ENCODE assay signal across 1 cellular context in the genomic region with DNA sequence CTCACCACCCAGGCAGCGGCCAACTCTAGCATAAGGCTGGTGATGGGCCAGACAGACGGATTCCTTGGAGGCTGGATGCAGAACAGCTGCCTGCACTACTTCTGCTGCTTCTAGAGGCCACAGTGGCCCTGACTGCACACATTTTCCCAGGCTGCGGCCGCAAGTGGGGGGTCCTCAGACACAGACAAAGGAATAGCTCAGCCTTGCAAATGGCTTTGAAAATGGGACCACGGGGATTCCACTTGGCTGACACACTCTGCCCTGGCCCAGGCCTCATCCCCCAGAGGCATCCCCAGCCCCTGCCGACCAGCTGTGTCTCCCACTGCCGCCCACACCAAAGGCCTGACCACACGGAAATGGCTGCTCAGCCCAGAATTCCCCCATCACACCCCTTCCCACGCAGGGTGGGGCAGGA.
TF ChIP-seq lines count a peak whose summit lies in the region.

No MANE protein-coding gene starts in this region.

TF ChIP-seq in H1, 55 proteins besides CTCF, POLR2A, EP300 and RAD21 (continued from another document):
- TF ChIP-seq, protein P1, sequence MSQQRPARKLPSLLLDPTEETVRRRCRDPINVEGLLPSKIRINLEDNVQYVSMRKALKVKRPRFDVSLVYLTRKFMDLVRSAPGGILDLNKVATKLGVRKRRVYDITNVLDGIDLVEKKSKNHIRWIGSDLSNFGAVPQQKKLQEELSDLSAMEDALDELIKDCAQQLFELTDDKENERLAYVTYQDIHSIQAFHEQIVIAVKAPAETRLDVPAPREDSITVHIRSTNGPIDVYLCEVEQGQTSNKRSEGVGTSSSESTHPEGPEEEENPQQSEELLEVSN (IDR thresholded peaks at IDR 0.05), result no peak
TF ChIP-seq in H1: peak in this region for 0.
